8 cellular contexts compared by ENCODE assay signal in genomic region chr15:45166792-45167630, GRCh38. TPM values are rescaled to one million over a fixed set of nuclear protein-coding genes. Genes with fewer than 3 reads are reported as not detected.
DNase-seq lines count a peak whose midpoint lies in the region; ATAC-seq, FAIRE-seq and TF ChIP-seq lines count a peak whose summit lies in the region.

No MANE protein-coding gene starts in this region.

- TF ChIP-seq CTCF in WERI-Rb-1 (IDR thresholded peaks at IDR 0.05; ENCODE audit: low read depth, low read length) (peak; percentile 79), bronchial epithelial cell (IDR thresholded peaks at IDR 0.05; ENCODE audit: insufficient read depth, low read length, severe bottlenecking) (peak; percentile 72)

- FAIRE-seq in bronchial epithelial cell (lab: Jason Lieb, UNC), result no peak

- no peaks in the 10 kb centered on the region for H3K79me2 ChIP-seq in ACC112 (ENCODE audit: control insufficient read depth, insufficient read depth, low read length, unreplicated experiment)

- DNase-seq in NCI-H2171 (lab: John Stamatoyannopoulos, UW) (peak; percentile 87), WERI-Rb-1 (peak; percentile 96), bronchial epithelial cell (ENCODE audit: low read depth) (peak; percentile 60), iris pigment epithelial cell (ENCODE audit: low read depth) (peak; percentile 87)
- peak; percentile 70 to 85 for DNase-seq in stimulated activated CD4-positive, alpha-beta T cell treated with anti-CD3 and anti-CD28 coated beads, Interleukin-12 subunit alpha, Interleukin-12 subunit beta, amount 100 ng/mL, for 24 hours (ENCODE audit: low read depth in 2 of 2)

- ATAC-seq in GM18519 (IDR thresholded peaks at IDR 0.05; ENCODE audit: low FRiP score, unreplicated experiment) (peak; percentile 85), HG03045 (IDR thresholded peaks at IDR 0.05; ENCODE audit: unreplicated experiment) (peak; percentile 92)

- peaks cover 12% of the 10 kb centered on the region for H3K4me1 ChIP-seq in ACC112 (ENCODE audit: control insufficient read depth, insufficient read depth, low read length, unreplicated experiment)

- no peaks in the 10 kb centered on the region for H3K27me3 ChIP-seq in ACC112 (ENCODE audit: insufficient read depth, low read length)
- H3K27me3 ChIP-seq in WERI-Rb-1 (ENCODE audit: insufficient read depth, low read depth, severe bottlenecking), result no peaks in the 10 kb centered on the region
- no peaks in the 10 kb centered on the region for H3K27me3 ChIP-seq in bronchial epithelial cell (ENCODE audit: control insufficient read depth, insufficient read depth, low read length)

- H3K27ac ChIP-seq in ACC112 (ENCODE audit: low read depth, low read length) (peak overlapping the region; percentile 71), WERI-Rb-1 (peak overlapping the region; percentile 96)

- H3K4me3 ChIP-seq in ACC112 (ENCODE audit: low read depth, low read length) (peak overlapping the region; percentile 83), WERI-Rb-1 (ENCODE audit: low read depth, low read length) (peak overlapping the region; percentile 42), bronchial epithelial cell (ENCODE audit: low read depth, low read length) (peak overlapping the region; percentile 47)

- no peaks in the 10 kb centered on the region for H3K9me3 ChIP-seq in WERI-Rb-1 (ENCODE audit: severe bottlenecking)

- H3K36me3 ChIP-seq in ACC112 (ENCODE audit: insufficient read depth, low read length) (no peaks in the 10 kb centered on the region), WERI-Rb-1 (peaks cover 27% of the 10 kb centered on the region), bronchial epithelial cell (ENCODE audit: control insufficient read depth, insufficient read depth, low read length) (peaks cover 4% of the 10 kb centered on the region)

- peak overlapping the region; percentile 97 for H2AFZ ChIP-seq in ACC112 (ENCODE audit: low read length, unreplicated experiment)

RNA-seq across cellular contexts. Expression of gene SHF, which starts 20.8 kb away (rescaled TPM):
- 0.77 and 0.79 TPM in 2 replicates for total RNA-seq in bronchial epithelial cell

RNA-seq across cellular contexts. Expression of gene DUOX1, which starts 37.2 kb away (rescaled TPM):
- total RNA-seq in bronchial epithelial cell, result 13.2 and 37.0 TPM in 2 replicates

RNA-seq across cellular contexts. Expression of gene DUOXA1, which starts 37.3 kb away (rescaled TPM):
- 27.1 and 54.5 TPM in 2 replicates for total RNA-seq in bronchial epithelial cell

RNA-seq across cellular contexts. Expression of gene DUOXA2, which starts 52.9 kb away (rescaled TPM):
- 0.13 TPM in 1 of 2 replicates, not detected in the other for total RNA-seq in bronchial epithelial cell

RNA-seq across cellular contexts. Expression of gene DUOX2, which starts 53.0 kb away (rescaled TPM):
- total RNA-seq in bronchial epithelial cell, result 0.90 and 1.1 TPM in 2 replicates

Comparison
In these comparisons a context has a peak if more than half of its experiments do, and no peak if none do; other contexts are left out.
1. Peak in every context shown above with its lines: DNase-seq, ATAC-seq, H3K4me3 ChIP-seq and H3K27ac ChIP-seq.